8 cellular contexts compared by ENCODE assay signal in genomic region chr2:10043906-10044601, GRCh38. TPM values are rescaled to one million over a fixed set of nuclear protein-coding genes. Genes with fewer than 3 reads are reported as not detected.
DNase-seq lines count a peak whose midpoint lies in the region; ATAC-seq and TF ChIP-seq lines count a peak whose summit lies in the region.

No MANE protein-coding gene starts in this region.

- no peaks in the 10 kb centered on the region; the same call in 1 of the 2 replicates for H3K79me2 ChIP-seq in OCI-LY7 (ENCODE audit: insufficient read depth, low read depth, low read length)

- H3K36me3 ChIP-seq in BJ (ENCODE audit: control insufficient read depth, insufficient read depth, low read length) (peaks cover 7% of the 10 kb centered on the region), OCI-LY7 (ENCODE audit: insufficient read depth, low read length) (0 out of 2 replicates have a peak, but pooled peaks cover 7% of the 10 kb centered on the region), muscle layer of colon (ENCODE audit: insufficient read depth, low read length) (peaks cover 24% of the 10 kb centered on the region)

- DNase-seq in BJ (ENCODE audit: low read depth) (peak; percentile 63), HK-2 (ENCODE audit: unreplicated experiment) (peak; percentile 97), OCI-LY7 (ENCODE audit: low spot score) (peak; percentile 93), erythroblast (lab: John Stamatoyannopoulos, UW) (peak; percentile 94 to 96)
- DNase-seq in activated T-cell treated with anti-CD3 and anti-CD28 coated beads, Interleukin-2, amount 50 U/mL, for 48 hours = peak; percentile 90 to 91
- peak; percentile 65 to 94 for DNase-seq in stimulated activated CD8-positive, alpha-beta memory T cell treated with anti-CD3 and anti-CD28 coated beads, Interleukin-4, amount 100 ng/mL, for 1 hour (ENCODE audit: low read depth in 2 of 2, low spot score in 1 of 2)

- peak overlapping the region; percentile 55 for H3K4me2 ChIP-seq in OCI-LY7 (ENCODE audit: low read length)

- no peaks in the 10 kb centered on the region for H3K9me3 ChIP-seq in OCI-LY7 (ENCODE audit: low read length)
- H3K9me3 ChIP-seq in muscle layer of colon (ENCODE audit: low read length) = no peaks in the 10 kb centered on the region

- no peak for TF ChIP-seq POLR2A in erythroblast (IDR thresholded peaks at IDR 0.05; ENCODE audit: low read length)

- intact Hi-C loops in OCI-LY7 (cut with micrococcal nuclease; ENCODE audit: unreplicated experiment) = loop anchor here (1.0 to 10.0 kb wide), 5 partner anchors 76 to 489 kb away; partner anchors contain the start of genes ADAM17, GRHL1, ODC1 and YWHAQ

- peaks cover 8% of the 10 kb centered on the region for H3K4me1 ChIP-seq in OCI-LY7 (ENCODE audit: insufficient read depth, low read length, poor library complexity, severe bottlenecking)
- H3K4me1 ChIP-seq in muscle layer of colon (ENCODE audit: insufficient read depth, low read length) = peaks cover 73% of the 10 kb centered on the region

- H3K27ac ChIP-seq in OCI-LY7 (ENCODE audit: low read depth, low read length, poor library complexity, severe bottlenecking) (peak overlapping the region; percentile 59), muscle layer of colon (ENCODE audit: low read depth, low read length) (peak overlapping the region; percentile 94)

- peak overlapping the region; percentile 71 for H3K9ac ChIP-seq in muscle layer of colon (ENCODE audit: low read length)

- TF ChIP-seq CTCF in BJ (IDR thresholded peaks at IDR 0.05; ENCODE audit: insufficient read depth, low read depth, low read length) (no peak), OCI-LY7 (conservative IDR thresholded peaks at IDR 0.05; ENCODE audit: low read length) (no peak)

- POLR2A ChIA-PET in BJ (lab: Charles Lee) (interaction anchor here (0.6 kb wide), 2 partner anchors 34 to 1765 kb away, joined by 4 to 9 read pairs; no protein-coding TSS in a partner anchor), OCI-LY7 (lab: Charles Lee) (interaction anchor here (0.6 to 1.0 kb wide), 3 partner anchors 13 to 250 kb away, joined by 3 to 10 read pairs (median 5); no protein-coding TSS in a partner anchor)

- peak; percentile 43 for ATAC-seq in GM19452 (IDR thresholded peaks at IDR 0.05; ENCODE audit: unreplicated experiment)

- H3K27me3 ChIP-seq in BJ (ENCODE audit: control insufficient read depth, insufficient read depth, low read length) = no peaks in the 10 kb centered on the region
- no peaks in the 10 kb centered on the region for H3K27me3 ChIP-seq in muscle layer of colon (ENCODE audit: control insufficient read depth in 1 of 2, insufficient read depth in 2 of 2, low read length in 2 of 2)

- no peaks in the 10 kb centered on the region for H3K9me2 ChIP-seq in OCI-LY7 (ENCODE audit: insufficient read depth, low read length)

- no peak overlapping the region; the same call in 1 of the 2 replicates for H2AFZ ChIP-seq in OCI-LY7 (ENCODE audit: low read length)

- H3K4me3 ChIP-seq in BJ (ENCODE audit: low read depth, low read length) (peak overlapping the region; percentile 79), OCI-LY7 (ENCODE audit: low read depth, low read length, poor library complexity, severe bottlenecking) (peak overlapping the region; percentile 64), muscle layer of colon (ENCODE audit: low read depth in 1 of 2, low read length in 2 of 2) (peak overlapping the region; percentile 53 to 63)

- CTCF ChIA-PET in BJ (lab: Yijun Ruan, JAX) (interaction anchor here (0.6 to 9.6 kb wide), 7 partner anchors 13 to 273 kb away, joined by 3 to 91 read pairs (median 6); no protein-coding TSS in a partner anchor), OCI-LY7 (lab: Charles Lee; ENCODE audit: unreplicated experiment) (interaction anchor here (1.0 kb wide), 1 partner anchor 58 kb away, joined by 3 read pairs; no protein-coding TSS in a partner anchor)

- no peaks in the 10 kb centered on the region for H4K20me1 ChIP-seq in OCI-LY7 (ENCODE audit: insufficient read depth, low read length)

- BruUV-seq in OCI-LY7 (replicated peaks; lab: Mats Ljungman, UMichigan) = no TSS peak

RNA-seq across cellular contexts. Expression of gene KLF11, which starts 0.7 kb away (rescaled TPM):
- 16.7 and 21.7 TPM in 2 replicates for polyA plus RNA-seq in BJ (2011; rRNA removed)
- 12.8 and 16.4 TPM in 2 replicates for polyA minus RNA-seq in BJ (2011; rRNA and poly(A)+ RNA removed)
- total RNA-seq in OCI-LY7 (2014; rRNA removed; shearing (Covaris generic)) = 6.3 and 6.5 TPM in 2 replicates
- 14.9 and 15.8 TPM in 2 replicates for total RNA-seq in OCI-LY7 (2022)

RNA-seq across cellular contexts. Expression of gene CYS1, which starts 36.2 kb away (rescaled TPM):
- 1.5 and 2.5 TPM in 2 replicates for polyA plus RNA-seq in BJ (2011; rRNA removed)
- 0.82 and 1.2 TPM in 2 replicates for polyA minus RNA-seq in BJ (2011; rRNA and poly(A)+ RNA removed)
- not detected in 2 replicates for total RNA-seq in OCI-LY7 (2014; rRNA removed; shearing (Covaris generic))
- total RNA-seq in OCI-LY7 (2022) = 0.17 and 0.68 TPM in 2 replicates

Comparison
In these comparisons a context has a peak if more than half of its experiments do, and no peak if none do; other contexts are left out.
1. Peak in every context shown above with its lines: DNase-seq, ATAC-seq, H3K4me3 ChIP-seq and H3K27ac ChIP-seq.